ENCODE assay signal across 10 cellular contexts in genomic region chr2:66111706-66112105, GRCh38.
"Had no signal": no experiment of that assay in that cellular context is flagged by ENCODE, and none has a peak within 500 bp of the region (broad histone marks: within the 10 kb centered on the region; RNA-seq: fewer than 3 reads in every experiment).

No MANE protein-coding gene starts in this region.

- H3K27ac Mint-ChIP-seq: HFFc6, IgD-negative memory B cell had no signal

- H3K4me3 Mint-ChIP-seq: HFFc6, IgD-negative memory B cell had no signal

- H3K4me1 ChIP-seq: HAP-1 had no signal

- H3K4me3 ChIP-seq: HAP-1 had no signal

- H3K4me1 Mint-ChIP-seq: IgD-negative memory B cell had no signal

- H3K9me3 ChIP-seq: HAP-1 had no signal

- H3K36me3 ChIP-seq: HAP-1 had no signal

- H3K36me3 Mint-ChIP-seq: IgD-negative memory B cell had no signal

- H3K27ac ChIP-seq: HL-60 had no signal

- ATAC-seq: HCT116, HepG2 had no signal

- DNase-seq: GOT3, H7, HFFc6, Karpas-422, KG1 had no signal
